2 cellular contexts compared by ENCODE assay signal in the genomic region with DNA sequence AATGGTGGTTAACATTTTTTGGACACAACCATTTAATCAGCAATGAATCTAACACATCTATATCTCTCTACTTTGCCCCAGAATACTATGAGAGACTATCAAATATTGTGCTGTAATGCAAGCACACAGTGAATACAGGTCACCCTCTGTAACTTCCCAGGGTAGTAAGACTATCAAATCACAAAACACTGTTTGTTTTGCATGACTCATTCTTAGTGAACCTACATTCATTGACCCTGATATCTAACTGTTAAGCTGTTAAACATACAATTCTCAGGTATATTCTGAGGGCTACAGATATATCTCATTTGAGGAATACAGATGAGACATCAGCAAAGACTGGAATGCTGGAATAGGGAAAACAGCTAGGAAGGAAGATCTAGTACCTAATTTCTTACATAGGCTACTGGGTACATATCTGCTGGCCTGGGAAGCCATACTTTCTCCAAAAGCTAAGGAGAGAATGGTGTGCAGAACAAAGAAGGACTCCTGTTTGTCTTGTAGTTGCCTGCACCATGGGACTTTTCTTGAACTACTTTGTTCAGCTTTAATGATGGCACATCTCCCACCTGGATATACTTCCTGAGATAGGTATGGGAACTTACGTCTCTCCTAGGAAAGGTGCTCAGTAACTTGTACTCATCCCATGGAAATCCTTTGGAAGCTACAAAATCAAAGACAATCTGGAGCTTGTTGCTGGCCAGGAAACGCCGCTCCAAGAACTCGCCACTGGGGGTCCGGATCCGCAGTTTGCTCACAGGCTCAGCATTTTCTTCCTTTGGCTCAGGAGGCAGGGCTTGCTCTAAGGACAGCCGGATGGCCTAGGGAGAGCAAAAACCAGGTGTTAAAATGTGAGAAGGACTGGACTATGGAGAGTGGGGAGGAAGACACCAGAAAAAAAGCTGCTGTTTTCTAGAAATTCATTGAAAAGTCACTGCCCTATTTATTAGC.
TF ChIP-seq lines count a peak whose summit lies in the region.

No MANE protein-coding gene starts in this region.

TF ChIP-seq in GM23338, 12 proteins besides CTCF, POLR2A, EP300 and RAD21 (continued from another document):
- TF ChIP-seq ETS1 (IDR thresholded peaks at IDR 0.05) (no peak), ZNF114 (CRISPR knock-in tag; IDR thresholded peaks at IDR 0.05) (no peak)

TF ChIP-seq in liver, 16 proteins besides CTCF, POLR2A, EP300 and RAD21 (continued from another document):
- TF ChIP-seq, protein P1, sequence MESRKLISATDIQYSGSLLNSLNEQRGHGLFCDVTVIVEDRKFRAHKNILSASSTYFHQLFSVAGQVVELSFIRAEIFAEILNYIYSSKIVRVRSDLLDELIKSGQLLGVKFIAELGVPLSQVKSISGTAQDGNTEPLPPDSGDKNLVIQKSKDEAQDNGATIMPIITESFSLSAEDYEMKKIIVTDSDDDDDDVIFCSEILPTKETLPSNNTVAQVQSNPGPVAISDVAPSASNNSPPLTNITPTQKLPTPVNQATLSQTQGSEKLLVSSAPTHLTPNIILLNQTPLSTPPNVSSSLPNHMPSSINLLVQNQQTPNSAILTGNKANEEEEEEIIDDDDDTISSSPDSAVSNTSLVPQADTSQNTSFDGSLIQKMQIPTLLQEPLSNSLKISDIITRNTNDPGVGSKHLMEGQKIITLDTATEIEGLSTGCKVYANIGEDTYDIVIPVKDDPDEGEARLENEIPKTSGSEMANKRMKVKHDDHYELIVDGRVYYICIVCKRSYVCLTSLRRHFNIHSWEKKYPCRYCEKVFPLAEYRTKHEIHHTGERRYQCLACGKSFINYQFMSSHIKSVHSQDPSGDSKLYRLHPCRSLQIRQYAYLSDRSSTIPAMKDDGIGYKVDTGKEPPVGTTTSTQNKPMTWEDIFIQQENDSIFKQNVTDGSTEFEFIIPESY (IDR thresholded peaks at IDR 0.05): no peak
- no peak for TF ChIP-seq EGR1 (IDR thresholded peaks at IDR 0.05; ENCODE audit: low read depth in 2 of 2)
- TF ChIP-seq SP1 (IDR thresholded peaks at IDR 0.05): peak; percentile 43
- no peak for TF ChIP-seq NR2F2 (IDR thresholded peaks at IDR 0.05)
- no peak for TF ChIP-seq HNF4G (IDR thresholded peaks at IDR 0.05)
- peak; percentile 27 for TF ChIP-seq MAX (IDR thresholded peaks at IDR 0.05)
- TF ChIP-seq TAF1 (conservative IDR thresholded peaks at IDR 0.05): no peak
- TF ChIP-seq FOXA1 (IDR thresholded peaks at IDR 0.05): no peak
- TF ChIP-seq REST (IDR thresholded peaks at IDR 0.05): peak; percentile 34
- TF ChIP-seq GABPA (IDR thresholded peaks at IDR 0.05 in 1 of 2, conservative IDR thresholded peaks at IDR 0.05 in 1 of 2): no peak
- peak; percentile 28 for TF ChIP-seq YY1 (IDR thresholded peaks at IDR 0.05)
- peak; percentile 81 for TF ChIP-seq FOXA2 (IDR thresholded peaks at IDR 0.05)
